Comparison of ENCODE assay signal across 1 cellular context in genomic region chr17:82518826-82519810, GRCh38.
TF ChIP-seq lines count a peak whose summit lies in the region.

Gene FOXK2 (plus strand): TSS chr17:82519732. CDS start chr17:82519889, 157 bp downstream.

TF ChIP-seq in HepG2, 621 proteins besides CTCF, POLR2A, EP300 and RAD21 (continued from another document and continues in another):
- TF ChIP-seq PHF21A (CRISPR knock-in tag; IDR thresholded peaks at IDR 0.05) = no peak
- 0 out of 2 replicates have a peak, but pooled peaks have one; percentile 22 for TF ChIP-seq ZNF775 (CRISPR knock-in tag; IDR thresholded peaks at IDR 0.05; ENCODE audit: borderline replicate concordance)
- TF ChIP-seq RNF2 (conservative IDR thresholded peaks at IDR 0.05; ENCODE audit: low read depth) = peak; percentile 97
- no peak; the same call in 1 of the 2 replicates for TF ChIP-seq ZNF773 (CRISPR knock-in tag; IDR thresholded peaks at IDR 0.05; ENCODE audit: borderline replicate concordance)
- TF ChIP-seq POLR2AphosphoS2 (IDR thresholded peaks at IDR 0.05; ENCODE audit: low read depth, low read length) = no peak
- TF ChIP-seq, protein P1, sequence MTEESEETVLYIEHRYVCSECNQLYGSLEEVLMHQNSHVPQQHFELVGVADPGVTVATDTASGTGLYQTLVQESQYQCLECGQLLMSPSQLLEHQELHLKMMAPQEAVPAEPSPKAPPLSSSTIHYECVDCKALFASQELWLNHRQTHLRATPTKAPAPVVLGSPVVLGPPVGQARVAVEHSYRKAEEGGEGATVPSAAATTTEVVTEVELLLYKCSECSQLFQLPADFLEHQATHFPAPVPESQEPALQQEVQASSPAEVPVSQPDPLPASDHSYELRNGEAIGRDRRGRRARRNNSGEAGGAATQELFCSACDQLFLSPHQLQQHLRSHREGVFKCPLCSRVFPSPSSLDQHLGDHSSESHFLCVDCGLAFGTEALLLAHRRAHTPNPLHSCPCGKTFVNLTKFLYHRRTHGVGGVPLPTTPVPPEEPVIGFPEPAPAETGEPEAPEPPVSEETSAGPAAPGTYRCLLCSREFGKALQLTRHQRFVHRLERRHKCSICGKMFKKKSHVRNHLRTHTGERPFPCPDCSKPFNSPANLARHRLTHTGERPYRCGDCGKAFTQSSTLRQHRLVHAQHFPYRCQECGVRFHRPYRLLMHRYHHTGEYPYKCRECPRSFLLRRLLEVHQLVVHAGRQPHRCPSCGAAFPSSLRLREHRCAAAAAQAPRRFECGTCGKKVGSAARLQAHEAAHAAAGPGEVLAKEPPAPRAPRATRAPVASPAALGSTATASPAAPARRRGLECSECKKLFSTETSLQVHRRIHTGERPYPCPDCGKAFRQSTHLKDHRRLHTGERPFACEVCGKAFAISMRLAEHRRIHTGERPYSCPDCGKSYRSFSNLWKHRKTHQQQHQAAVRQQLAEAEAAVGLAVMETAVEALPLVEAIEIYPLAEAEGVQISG (CRISPR knock-in tag; IDR thresholded peaks at IDR 0.05) = peak; percentile 83
- TF ChIP-seq RFX3 (CRISPR knock-in tag; IDR thresholded peaks at IDR 0.05) = no peak
- TF ChIP-seq TSC22D2 (CRISPR knock-in tag; IDR thresholded peaks at IDR 0.05; ENCODE audit: borderline replicate concordance) = no peak
- TF ChIP-seq MEF2D (CRISPR knock-in tag; IDR thresholded peaks at IDR 0.05) = no peak
- TF ChIP-seq CSRNP2 (CRISPR knock-in tag; conservative IDR thresholded peaks at IDR 0.05; ENCODE audit: low read depth) = peak; percentile 74; the same call in 1 of the 2 replicates
- no peak for TF ChIP-seq MAFF (IDR thresholded peaks at IDR 0.05; ENCODE audit: low read depth, low read length)
- peak; percentile 83 for TF ChIP-seq ZNF776 (CRISPR knock-in tag; IDR thresholded peaks at IDR 0.05)
- TF ChIP-seq ZC3H4 (CRISPR knock-in tag; IDR thresholded peaks at IDR 0.05; ENCODE audit: borderline replicate concordance) = peak; percentile 82; the same call in 1 of the 2 replicates
- peak; percentile 92; the same call in 1 of the 2 replicates for TF ChIP-seq ATF7-NPFF (CRISPR knock-in tag; IDR thresholded peaks at IDR 0.05; ENCODE audit: low read depth)
- no peak for TF ChIP-seq CBX1 (IDR thresholded peaks at IDR 0.05; ENCODE audit: low read depth)
- TF ChIP-seq ZNF205 (CRISPR knock-in tag; IDR thresholded peaks at IDR 0.05) = peak; percentile 50; the same call in 1 of the 2 replicates
- TF ChIP-seq, protein P2, sequence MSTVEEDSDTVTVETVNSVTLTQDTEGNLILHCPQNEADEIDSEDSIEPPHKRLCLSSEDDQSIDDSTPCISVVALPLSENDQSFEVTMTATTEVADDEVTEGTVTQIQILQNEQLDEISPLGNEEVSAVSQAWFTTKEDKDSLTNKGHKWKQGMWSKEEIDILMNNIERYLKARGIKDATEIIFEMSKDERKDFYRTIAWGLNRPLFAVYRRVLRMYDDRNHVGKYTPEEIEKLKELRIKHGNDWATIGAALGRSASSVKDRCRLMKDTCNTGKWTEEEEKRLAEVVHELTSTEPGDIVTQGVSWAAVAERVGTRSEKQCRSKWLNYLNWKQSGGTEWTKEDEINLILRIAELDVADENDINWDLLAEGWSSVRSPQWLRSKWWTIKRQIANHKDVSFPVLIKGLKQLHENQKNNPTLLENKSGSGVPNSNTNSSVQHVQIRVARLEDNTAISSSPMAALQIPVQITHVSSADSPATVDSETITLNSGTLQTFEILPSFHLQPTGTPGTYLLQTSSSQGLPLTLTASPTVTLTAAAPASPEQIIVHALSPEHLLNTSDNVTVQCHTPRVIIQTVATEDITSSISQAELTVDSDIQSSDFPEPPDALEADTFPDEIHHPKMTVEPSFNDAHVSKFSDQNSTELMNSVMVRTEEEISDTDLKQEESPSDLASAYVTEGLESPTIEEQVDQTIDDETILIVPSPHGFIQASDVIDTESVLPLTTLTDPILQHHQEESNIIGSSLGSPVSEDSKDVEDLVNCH (CRISPR knock-in tag; IDR thresholded peaks at IDR 0.05) = no peak
- TF ChIP-seq, protein P3, sequence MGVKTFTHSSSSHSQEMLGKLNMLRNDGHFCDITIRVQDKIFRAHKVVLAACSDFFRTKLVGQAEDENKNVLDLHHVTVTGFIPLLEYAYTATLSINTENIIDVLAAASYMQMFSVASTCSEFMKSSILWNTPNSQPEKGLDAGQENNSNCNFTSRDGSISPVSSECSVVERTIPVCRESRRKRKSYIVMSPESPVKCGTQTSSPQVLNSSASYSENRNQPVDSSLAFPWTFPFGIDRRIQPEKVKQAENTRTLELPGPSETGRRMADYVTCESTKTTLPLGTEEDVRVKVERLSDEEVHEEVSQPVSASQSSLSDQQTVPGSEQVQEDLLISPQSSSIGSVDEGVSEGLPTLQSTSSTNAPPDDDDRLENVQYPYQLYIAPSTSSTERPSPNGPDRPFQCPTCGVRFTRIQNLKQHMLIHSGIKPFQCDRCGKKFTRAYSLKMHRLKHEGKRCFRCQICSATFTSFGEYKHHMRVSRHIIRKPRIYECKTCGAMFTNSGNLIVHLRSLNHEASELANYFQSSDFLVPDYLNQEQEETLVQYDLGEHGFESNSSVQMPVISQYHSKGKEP (CRISPR knock-in tag; IDR thresholded peaks at IDR 0.05) = no peak
- peak; percentile 87; the same call in 1 of the 2 replicates for TF ChIP-seq CAMTA2 (CRISPR knock-in tag; IDR thresholded peaks at IDR 0.05; ENCODE audit: borderline replicate concordance)
- peak; percentile 84; the same call in 1 of the 2 replicates for TF ChIP-seq EEA1 (CRISPR knock-in tag; IDR thresholded peaks at IDR 0.05; ENCODE audit: borderline replicate concordance)
- TF ChIP-seq SMAD1 (CRISPR knock-in tag; IDR thresholded peaks at IDR 0.05; ENCODE audit: borderline replicate concordance, low read depth) = no peak
- peak; percentile 84 for TF ChIP-seq MEIS2 (CRISPR knock-in tag; IDR thresholded peaks at IDR 0.05)
- TF ChIP-seq KLF11 (CRISPR knock-in tag; IDR thresholded peaks at IDR 0.05) = no peak
- peak; percentile 44; the same call in 1 of the 2 replicates for TF ChIP-seq BORCS8-MEF2B (CRISPR knock-in tag; IDR thresholded peaks at IDR 0.05)
- no peak for TF ChIP-seq ATRX (CRISPR knock-in tag; IDR thresholded peaks at IDR 0.05; ENCODE audit: borderline replicate concordance)
- no peak for TF ChIP-seq EHMT2 (IDR thresholded peaks at IDR 0.05; ENCODE audit: borderline replicate concordance, low read depth, low read length)
- TF ChIP-seq KLF16 (CRISPR knock-in tag; IDR thresholded peaks at IDR 0.05) = peak in 1 of 2 experiments; percentile 58; a peak in 1 of 4 replicates
- TF ChIP-seq DR1 (CRISPR knock-in tag; IDR thresholded peaks at IDR 0.05) = peak; percentile 52; the same call in 1 of the 2 replicates
- TF ChIP-seq SNAPC2 (CRISPR knock-in tag; IDR thresholded peaks at IDR 0.05) = no peak
- 0 out of 2 replicates have a peak, but pooled peaks have one; percentile 59 for TF ChIP-seq GPN1 (CRISPR knock-in tag; IDR thresholded peaks at IDR 0.05; ENCODE audit: borderline replicate concordance)
- TF ChIP-seq KMT2A (CRISPR knock-in tag; IDR thresholded peaks at IDR 0.05) = peak; percentile 77
- TF ChIP-seq ZFP1 (CRISPR knock-in tag; IDR thresholded peaks at IDR 0.05) = no peak; the same call in 1 of the 2 replicates
- 0 out of 2 replicates have a peak, but pooled peaks have one; percentile 28 for TF ChIP-seq SATB2 (CRISPR knock-in tag; IDR thresholded peaks at IDR 0.05)
- no peak for TF ChIP-seq ZNF558 (CRISPR knock-in tag; IDR thresholded peaks at IDR 0.05; ENCODE audit: borderline replicate concordance)
- peak; percentile 84 for TF ChIP-seq ZBTB38 (CRISPR knock-in tag; IDR thresholded peaks at IDR 0.05)
- no peak for TF ChIP-seq GPBP1L1 (CRISPR knock-in tag; IDR thresholded peaks at IDR 0.05)
- TF ChIP-seq ZNF552 (CRISPR knock-in tag; IDR thresholded peaks at IDR 0.05; ENCODE audit: borderline replicate concordance) = no peak
- 0 out of 2 replicates have a peak, but pooled peaks have one; percentile 56 for TF ChIP-seq ZNF160 (CRISPR knock-in tag; IDR thresholded peaks at IDR 0.05)
- TF ChIP-seq, protein P4, sequence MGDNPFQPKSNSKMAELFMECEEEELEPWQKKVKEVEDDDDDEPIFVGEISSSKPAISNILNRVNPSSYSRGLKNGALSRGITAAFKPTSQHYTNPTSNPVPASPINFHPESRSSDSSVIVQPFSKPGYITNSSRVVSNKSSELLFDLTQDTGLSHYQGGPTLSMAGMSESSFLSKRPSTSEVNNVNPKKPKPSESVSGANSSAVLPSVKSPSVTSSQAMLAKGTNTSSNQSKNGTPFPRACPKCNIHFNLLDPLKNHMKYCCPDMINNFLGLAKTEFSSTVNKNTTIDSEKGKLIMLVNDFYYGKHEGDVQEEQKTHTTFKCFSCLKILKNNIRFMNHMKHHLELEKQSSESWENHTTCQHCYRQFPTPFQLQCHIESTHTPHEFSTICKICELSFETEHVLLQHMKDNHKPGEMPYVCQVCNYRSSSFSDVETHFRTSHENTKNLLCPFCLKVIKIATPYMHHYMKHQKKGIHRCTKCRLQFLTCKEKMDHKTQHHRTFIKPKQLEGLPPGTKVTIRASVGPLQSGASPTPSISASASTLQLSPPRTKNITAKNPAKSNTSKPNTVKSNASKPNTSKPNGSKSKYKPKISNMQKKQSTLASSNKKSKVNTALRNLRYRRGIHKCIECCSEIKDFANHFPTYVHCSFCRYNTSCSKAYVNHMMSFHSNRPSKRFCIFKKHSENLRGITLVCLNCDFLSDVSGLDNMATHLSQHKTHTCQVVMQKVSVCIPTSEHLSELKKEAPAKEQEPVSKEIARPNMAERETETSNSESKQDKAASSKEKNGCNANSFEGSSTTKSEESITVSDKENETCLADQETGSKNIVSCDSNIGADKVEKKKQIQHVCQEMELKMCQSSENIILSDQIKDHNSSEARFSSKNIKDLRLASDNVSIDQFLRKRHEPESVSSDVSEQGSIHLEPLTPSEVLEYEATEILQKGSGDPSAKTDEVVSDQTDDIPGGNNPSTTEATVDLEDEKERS (CRISPR knock-in tag; IDR thresholded peaks at IDR 0.05) = peak; percentile 36; the same call in 1 of the 2 replicates
- TF ChIP-seq GATAD2A (CRISPR knock-in tag; IDR thresholded peaks at IDR 0.05) = 0 out of 2 replicates have a peak, but pooled peaks have one; percentile 42
- TF ChIP-seq ZNF879 (CRISPR knock-in tag; IDR thresholded peaks at IDR 0.05) = no peak
- no peak for TF ChIP-seq NR3C1 (CRISPR knock-in tag; IDR thresholded peaks at IDR 0.05)
